1 cellular context compared by ENCODE assay signal in the genomic region with DNA sequence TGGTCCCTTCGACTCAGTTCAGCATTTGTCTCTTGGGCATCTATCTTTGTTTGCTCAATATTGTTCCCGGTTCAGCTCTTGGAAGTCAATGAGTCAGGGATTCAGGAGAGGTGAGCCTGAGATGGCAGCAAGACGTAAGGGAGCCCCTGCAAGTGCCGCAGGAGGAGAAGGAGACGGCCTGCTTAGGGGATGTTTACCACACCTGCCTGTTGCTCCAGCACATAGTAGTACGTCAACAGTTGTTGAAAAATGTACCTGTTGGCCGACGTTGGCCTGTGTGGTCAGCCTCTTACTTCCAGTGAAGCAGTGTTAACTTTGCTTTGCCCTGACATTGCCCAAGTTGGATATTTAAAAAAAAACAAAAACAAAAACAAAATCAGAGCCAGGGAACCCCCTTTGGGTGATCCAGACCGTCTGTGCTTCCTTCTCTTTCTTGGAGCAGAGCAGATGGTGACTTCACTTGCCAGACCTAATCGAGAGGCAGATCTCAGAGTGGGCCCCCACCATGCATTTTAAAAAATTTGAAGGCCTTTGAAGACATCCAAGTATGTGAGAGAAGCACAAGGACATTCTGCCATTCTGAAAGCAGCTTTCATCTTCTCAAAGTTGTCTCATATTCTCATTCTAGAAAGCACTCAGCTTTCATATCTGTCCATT.
TF ChIP-seq lines count a peak whose summit lies in the region.

No MANE protein-coding gene starts in this region.

TF ChIP-seq in GM23338, 12 proteins besides CTCF, POLR2A, EP300 and RAD21 (continued from another document):
- TF ChIP-seq, protein P1, sequence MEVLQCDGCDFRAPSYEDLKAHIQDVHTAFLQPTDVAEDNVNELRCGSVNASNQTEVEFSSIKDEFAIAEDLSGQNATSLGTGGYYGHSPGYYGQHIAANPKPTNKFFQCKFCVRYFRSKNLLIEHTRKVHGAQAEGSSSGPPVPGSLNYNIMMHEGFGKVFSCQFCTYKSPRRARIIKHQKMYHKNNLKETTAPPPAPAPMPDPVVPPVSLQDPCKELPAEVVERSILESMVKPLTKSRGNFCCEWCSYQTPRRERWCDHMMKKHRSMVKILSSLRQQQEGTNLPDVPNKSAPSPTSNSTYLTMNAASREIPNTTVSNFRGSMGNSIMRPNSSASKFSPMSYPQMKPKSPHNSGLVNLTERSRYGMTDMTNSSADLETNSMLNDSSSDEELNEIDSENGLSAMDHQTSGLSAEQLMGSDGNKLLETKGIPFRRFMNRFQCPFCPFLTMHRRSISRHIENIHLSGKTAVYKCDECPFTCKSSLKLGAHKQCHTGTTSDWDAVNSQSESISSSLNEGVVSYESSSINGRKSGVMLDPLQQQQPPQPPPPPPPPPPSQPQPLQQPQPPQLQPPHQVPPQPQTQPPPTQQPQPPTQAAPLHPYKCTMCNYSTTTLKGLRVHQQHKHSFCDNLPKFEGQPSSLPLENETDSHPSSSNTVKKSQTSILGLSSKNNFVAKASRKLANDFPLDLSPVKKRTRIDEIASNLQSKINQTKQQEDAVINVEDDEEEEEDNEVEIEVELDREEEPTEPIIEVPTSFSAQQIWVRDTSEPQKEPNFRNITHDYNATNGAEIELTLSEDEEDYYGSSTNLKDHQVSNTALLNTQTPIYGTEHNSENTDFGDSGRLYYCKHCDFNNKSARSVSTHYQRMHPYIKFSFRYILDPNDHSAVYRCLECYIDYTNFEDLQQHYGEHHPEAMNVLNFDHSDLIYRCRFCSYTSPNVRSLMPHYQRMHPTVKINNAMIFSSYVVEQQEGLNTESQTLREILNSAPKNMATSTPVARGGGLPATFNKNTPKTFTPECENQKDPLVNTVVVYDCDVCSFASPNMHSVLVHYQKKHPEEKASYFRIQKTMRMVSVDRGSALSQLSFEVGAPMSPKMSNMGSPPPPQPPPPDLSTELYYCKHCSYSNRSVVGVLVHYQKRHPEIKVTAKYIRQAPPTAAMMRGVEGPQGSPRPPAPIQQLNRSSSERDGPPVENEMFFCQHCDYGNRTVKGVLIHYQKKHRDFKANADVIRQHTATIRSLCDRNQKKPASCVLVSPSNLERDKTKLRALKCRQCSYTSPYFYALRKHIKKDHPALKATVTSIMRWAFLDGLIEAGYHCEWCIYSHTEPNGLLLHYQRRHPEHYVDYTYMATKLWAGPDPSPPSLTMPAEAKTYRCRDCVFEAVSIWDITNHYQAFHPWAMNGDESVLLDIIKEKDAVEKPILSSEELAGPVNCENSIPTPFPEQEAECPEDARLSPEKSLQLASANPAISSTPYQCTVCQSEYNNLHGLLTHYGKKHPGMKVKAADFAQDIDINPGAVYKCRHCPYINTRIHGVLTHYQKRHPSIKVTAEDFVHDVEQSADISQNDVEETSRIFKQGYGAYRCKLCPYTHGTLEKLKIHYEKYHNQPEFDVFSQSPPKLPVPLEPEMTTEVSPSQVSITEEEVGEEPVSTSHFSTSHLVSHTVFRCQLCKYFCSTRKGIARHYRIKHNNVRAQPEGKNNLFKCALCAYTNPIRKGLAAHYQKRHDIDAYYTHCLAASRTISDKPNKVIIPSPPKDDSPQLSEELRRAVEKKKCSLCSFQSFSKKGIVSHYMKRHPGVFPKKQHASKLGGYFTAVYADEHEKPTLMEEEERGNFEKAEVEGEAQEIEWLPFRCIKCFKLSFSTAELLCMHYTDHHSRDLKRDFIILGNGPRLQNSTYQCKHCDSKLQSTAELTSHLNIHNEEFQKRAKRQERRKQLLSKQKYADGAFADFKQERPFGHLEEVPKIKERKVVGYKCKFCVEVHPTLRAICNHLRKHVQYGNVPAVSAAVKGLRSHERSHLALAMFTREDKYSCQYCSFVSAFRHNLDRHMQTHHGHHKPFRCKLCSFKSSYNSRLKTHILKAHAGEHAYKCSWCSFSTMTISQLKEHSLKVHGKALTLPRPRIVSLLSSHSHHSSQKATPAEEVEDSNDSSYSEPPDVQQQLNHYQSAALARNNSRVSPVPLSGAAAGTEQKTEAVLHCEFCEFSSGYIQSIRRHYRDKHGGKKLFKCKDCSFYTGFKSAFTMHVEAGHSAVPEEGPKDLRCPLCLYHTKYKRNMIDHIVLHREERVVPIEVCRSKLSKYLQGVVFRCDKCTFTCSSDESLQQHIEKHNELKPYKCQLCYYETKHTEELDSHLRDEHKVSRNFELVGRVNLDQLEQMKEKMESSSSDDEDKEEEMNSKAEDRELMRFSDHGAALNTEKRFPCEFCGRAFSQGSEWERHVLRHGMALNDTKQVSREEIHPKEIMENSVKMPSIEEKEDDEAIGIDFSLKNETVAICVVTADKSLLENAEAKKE (CRISPR knock-in tag; IDR thresholded peaks at IDR 0.05) = no peak
- no peak for TF ChIP-seq ZNF114 (CRISPR knock-in tag; IDR thresholded peaks at IDR 0.05)
- no peak for TF ChIP-seq EZH2 (IDR thresholded peaks at IDR 0.05; ENCODE audit: low read depth, unreplicated experiment)
- no peak for TF ChIP-seq STAT1 (IDR thresholded peaks at IDR 0.05; ENCODE audit: unreplicated experiment)
- TF ChIP-seq REST (IDR thresholded peaks at IDR 0.05; ENCODE audit: unreplicated experiment) = no peak
- TF ChIP-seq, protein P2, sequence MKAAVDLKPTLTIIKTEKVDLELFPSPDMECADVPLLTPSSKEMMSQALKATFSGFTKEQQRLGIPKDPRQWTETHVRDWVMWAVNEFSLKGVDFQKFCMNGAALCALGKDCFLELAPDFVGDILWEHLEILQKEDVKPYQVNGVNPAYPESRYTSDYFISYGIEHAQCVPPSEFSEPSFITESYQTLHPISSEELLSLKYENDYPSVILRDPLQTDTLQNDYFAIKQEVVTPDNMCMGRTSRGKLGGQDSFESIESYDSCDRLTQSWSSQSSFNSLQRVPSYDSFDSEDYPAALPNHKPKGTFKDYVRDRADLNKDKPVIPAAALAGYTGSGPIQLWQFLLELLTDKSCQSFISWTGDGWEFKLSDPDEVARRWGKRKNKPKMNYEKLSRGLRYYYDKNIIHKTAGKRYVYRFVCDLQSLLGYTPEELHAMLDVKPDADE (IDR thresholded peaks at IDR 0.05) = no peak
- TF ChIP-seq EZH2phosphoT487 (IDR thresholded peaks at IDR 0.05; ENCODE audit: unreplicated experiment) = no peak
- TF ChIP-seq NANOG (IDR thresholded peaks at IDR 0.05; ENCODE audit: borderline replicate concordance) = no peak
